ENCODE assay signal across 17 cellular contexts in genomic region chr17:79495665-79496064, GRCh38.
"Had no signal": no experiment of that assay in that cellular context is flagged by ENCODE, and none has a peak within 500 bp of the region (broad histone marks: within the 10 kb centered on the region; RNA-seq: fewer than 3 reads in every experiment).

No MANE protein-coding gene starts in this region.

- DNase-seq: colonic mucosa; dermis blood vessel endothelial cell; esophagus squamous epithelium; foreskin fibroblast; glutamatergic neuron; islet precursor cell; mammary epithelial cell; naive thymus-derived CD4-positive, alpha-beta T cell; nephron progenitor cell; ovary; right cardiac atrium; small intestine; stimulated activated CD4-positive, alpha-beta T cell treated with anti-CD3 and anti-CD28 coated beads, Interleukin-12 subunit alpha, Interleukin-12 subunit beta, amount 100 ng/mL, for 4 hours; testis; upper lobe of right lung had no signal

- ATAC-seq: gastroesophageal sphincter; left lobe of liver; naive thymus-derived CD4-positive, alpha-beta T cell; right cardiac atrium; upper lobe of right lung had no signal

- FAIRE-seq: small intestine had no signal
